ENCODE assay signal across 2 cellular contexts in the genomic region with DNA sequence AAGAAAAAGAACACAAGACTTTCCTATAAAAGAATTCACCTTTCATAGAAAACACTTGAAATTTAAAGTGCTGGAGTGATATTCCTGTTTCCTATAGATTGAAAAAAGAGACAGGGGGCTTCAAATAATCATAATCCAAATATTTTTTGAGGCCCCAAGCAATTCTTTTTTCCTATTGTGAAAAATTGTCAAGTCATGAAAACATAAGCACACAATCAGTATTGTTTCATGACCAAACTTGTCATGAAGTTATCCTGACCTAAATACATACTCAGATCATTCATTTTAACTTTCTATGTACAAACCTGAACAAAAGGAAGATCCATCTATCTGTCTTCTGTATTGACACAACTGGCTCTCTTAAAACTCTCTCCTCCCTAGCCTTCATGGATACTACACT.
A peak's percentile ranks its signal among the peaks of the same experiment; 100 is the strongest.
TF ChIP-seq lines count a peak whose summit lies in the region.

No MANE protein-coding gene starts in this region.

TF ChIP-seq in HepG2, 621 proteins besides CTCF, POLR2A, EP300 and RAD21:
- TF ChIP-seq SIX4 (CRISPR knock-in tag; IDR thresholded peaks at IDR 0.05) (no peak), MAFF (IDR thresholded peaks at IDR 0.05; ENCODE audit: low read depth, low read length) (peak; percentile 66), NFE2L2 (IDR thresholded peaks at IDR 0.05; ENCODE audit: low read length) (peak; percentile 68), MAFK (conservative IDR thresholded peaks at IDR 0.05 in 1 of 2, IDR thresholded peaks at IDR 0.05 in 1 of 2; ENCODE audit: low read length in 2 of 2) (peak; percentile 53 to 69)

TF ChIP-seq in K562, 482 proteins besides CTCF, POLR2A, EP300 and RAD21:
- TF ChIP-seq FOXA3 (CRISPR knock-in tag; conservative IDR thresholded peaks at IDR 0.05 in 1 of 2, IDR thresholded peaks at IDR 0.05 in 1 of 2) = no peak
- no peak for TF ChIP-seq ZNF766 (CRISPR knock-in tag; conservative IDR thresholded peaks at IDR 0.05)
- no peak for TF ChIP-seq SRSF9 (IDR thresholded peaks at IDR 0.05; ENCODE audit: borderline replicate concordance, low read depth, low read length)
- TF ChIP-seq ZNF384 (IDR thresholded peaks at IDR 0.05; ENCODE audit: low read depth, low read length) = no peak
- TF ChIP-seq ZNF316 (IDR thresholded peaks at IDR 0.05) = 0 out of 2 replicates have a peak, but pooled peaks have one; percentile 16
- no peak for TF ChIP-seq NONO (IDR thresholded peaks at IDR 0.05; ENCODE audit: low read depth in 2 of 2, low read length in 1 of 2)
- TF ChIP-seq MYC (IDR thresholded peaks at IDR 0.05; ENCODE audit: low read depth, low read length) = no peak
- no peak for TF ChIP-seq MYC (CRISPR knock-in tag; IDR thresholded peaks at IDR 0.05; ENCODE audit: borderline replicate concordance, low read depth)
- no peak for TF ChIP-seq BCOR (IDR thresholded peaks at IDR 0.05)
- TF ChIP-seq TARDBP (IDR thresholded peaks at IDR 0.05) = no peak
- TF ChIP-seq MAFG (tag; conservative IDR thresholded peaks at IDR 0.05) = 0 out of 2 replicates have a peak, but pooled peaks have one; percentile 7
- TF ChIP-seq RAD51 (IDR thresholded peaks at IDR 0.05; ENCODE audit: borderline replicate concordance, low read depth) = no peak
